In the genomic region with DNA sequence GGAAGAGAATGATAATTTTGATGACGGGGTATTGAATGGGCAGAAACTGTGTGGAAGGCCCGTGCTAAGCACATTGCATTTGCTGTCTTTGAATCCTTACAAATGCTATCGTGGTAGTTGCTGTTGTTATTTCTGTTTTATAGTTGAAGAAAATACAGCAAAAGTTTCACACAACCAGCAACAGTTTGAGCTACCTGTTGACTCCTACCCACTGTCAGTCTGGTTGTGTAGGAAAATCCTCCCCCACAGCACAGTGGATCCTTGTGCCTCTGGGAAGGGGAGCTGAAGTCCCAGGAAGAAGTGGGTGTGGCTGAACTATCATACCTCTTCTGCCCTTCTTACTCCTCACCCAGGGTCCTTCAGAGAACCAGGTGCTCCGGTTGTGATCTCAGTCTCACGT, we compare ENCODE assay signal across 30 cellular contexts. TPM values are rescaled to one million over a fixed set of nuclear protein-coding genes. Genes with fewer than 3 reads are reported as not detected.
DNase-seq lines count a peak whose midpoint lies in the region; ATAC-seq and TF ChIP-seq lines count a peak whose summit lies in the region.
"Had no signal": no experiment of that assay in that cellular context is flagged by ENCODE, and none has a peak within 500 bp of the region (broad histone marks: within the 10 kb centered on the region; RNA-seq: fewer than 3 reads in every experiment).

No MANE protein-coding gene starts in this region.

- 75 to 87% (median 77%) methylated on average over 5 of the region's 5 CpGs for WGBS in psoas muscle, 3 donors

- TF ChIP-seq CTCF in cardiac muscle cell (IDR thresholded peaks at IDR 0.05; ENCODE audit: low read depth, low read length) (no peak), coronary artery (IDR thresholded peaks at IDR 0.05) (no peak), psoas muscle (IDR thresholded peaks at IDR 0.05) (no peak), upper lobe of right lung (IDR thresholded peaks at IDR 0.05) (no peak)

- H3K27me3 ChIP-seq in cardiac muscle cell: no peaks in the 10 kb centered on the region
- no peaks in the 10 kb centered on the region for H3K27me3 ChIP-seq in psoas muscle (ENCODE audit: insufficient read depth in 3 of 3, low read length in 2 of 3)
- no peaks in the 10 kb centered on the region for H3K27me3 ChIP-seq in upper lobe of right lung
- H3K27me3 ChIP-seq: BLaER1, MG63, Peyer's patch had no signal

- H3K27ac ChIP-seq in cardiac muscle cell: peak overlapping the region; percentile 78
- peak overlapping the region; percentile 4 to 59 for H3K27ac ChIP-seq in coronary artery
- H3K27ac ChIP-seq in psoas muscle: peak overlapping the region; percentile 27
- no peak overlapping the region for H3K27ac ChIP-seq in upper lobe of right lung
- H3K27ac ChIP-seq: 22Rv1, BLaER1, GM23248, HL-60, Peyer's patch had no signal

- intact Hi-C loops in Right ventricle myocardium inferior (cut with DNase I) (no loop called here), psoas muscle (cut with DNase I) (no loop called here), upper lobe of right lung (cut with DNase I) (no loop called here)

- no peak overlapping the region for H3K4me3 ChIP-seq in cardiac muscle cell
- H3K4me3 ChIP-seq in coronary artery: no peak overlapping the region
- H3K4me3 ChIP-seq in psoas muscle: no peak overlapping the region
- no peak overlapping the region for H3K4me3 ChIP-seq in upper lobe of right lung
- H3K4me3 ChIP-seq: BLaER1, GM23248, K562, MG63, Peyer's patch had no signal

- H3K9me3 ChIP-seq in cardiac muscle cell (ENCODE audit: low read depth) (no peaks in the 10 kb centered on the region), psoas muscle (no peaks in the 10 kb centered on the region), upper lobe of right lung (no peaks in the 10 kb centered on the region)
- H3K9me3 ChIP-seq: BLaER1, Caco-2, MG63, Peyer's patch had no signal

- H3K4me1 ChIP-seq in cardiac muscle cell (ENCODE audit: low read depth): peaks cover 84% of the 10 kb centered on the region
- peaks cover 83% of the 10 kb centered on the region for H3K4me1 ChIP-seq in psoas muscle
- peaks cover 18% of the 10 kb centered on the region for H3K4me1 ChIP-seq in upper lobe of right lung

- ATAC-seq in Right ventricle myocardium inferior: no peak
- ATAC-seq in psoas muscle: no peak
- ATAC-seq in upper lobe of right lung: no peak
- ATAC-seq in GM19023 (IDR thresholded peaks at IDR 0.05; ENCODE audit: unreplicated experiment): no peak
- ATAC-seq in GM19463 (IDR thresholded peaks at IDR 0.05; ENCODE audit: unreplicated experiment): no peak
- ATAC-seq: HepG2, K562 had no signal

- H3K36me3 ChIP-seq in cardiac muscle cell (peaks cover 6% of the 10 kb centered on the region), psoas muscle (ENCODE audit: insufficient read depth in 1 of 2, low read depth in 1 of 2) (peaks cover 0 to 43% of the 10 kb centered on the region in 2 donors), upper lobe of right lung (no peaks in the 10 kb centered on the region)
- H3K36me3 ChIP-seq: BLaER1, MG63, Peyer's patch had no signal

- DNase-seq in cardiac muscle cell (ENCODE audit: low read depth in 1 of 2, low spot score in 1 of 2): no peak
- DNase-seq in Right ventricle myocardium inferior (ENCODE audit: missing footprints): no peak
- no peak for DNase-seq in coronary artery (ENCODE audit: low spot score)
- DNase-seq in psoas muscle: no peak
- DNase-seq in upper lobe of right lung: peak; percentile 7
- no peak for DNase-seq in NCI-H2107 (lab: John Stamatoyannopoulos, UW)
- DNase-seq: ACHN; Caco-2; CD4-positive, alpha-beta T cell; DMS 273 treated with DMSO at 0.1 percent for 48 hours; DMS79 treated with DMSO at 0.1 percent for 48 hours; GM23248; H9; MG63; NCI-H1436; NCI-H187 treated with DMSO at 0.1 percent for 48 hours; NCI-H226; NCI-H510A treated with DMSO at 0.1 percent for 48 hours; NCI-H748 treated with DMSO at 0.1 percent for 48 hours; Peyer's patch had no signal

RNA-seq across cellular contexts. Expression of a gene that starts 29.4 kb away (rescaled TPM):
- total RNA-seq in cardiac muscle cell (68.6 and 92.6 TPM in 2 replicates), Right ventricle myocardium inferior (396 TPM), psoas muscle (100 to 1,000 TPM; 107 to 166 (median 123) TPM), upper lobe of right lung (79.4 TPM)
- polyA plus RNA-seq in cardiac muscle cell (66.5 and 105 TPM in 2 replicates), psoas muscle (10 to 100 TPM; 43.8 to 88.9 (median 62.7) TPM)

RNA-seq across cellular contexts. Expression of a gene that starts 48.2 kb away (rescaled TPM):
- total RNA-seq in cardiac muscle cell: 4.8 and 5.1 TPM in 2 replicates
- polyA plus RNA-seq in cardiac muscle cell: 2.9 and 4.9 TPM in 2 replicates
- total RNA-seq in Right ventricle myocardium inferior: not detected
- 1 to 10 TPM; 1.4 to 3.1 (median 1.7) TPM for total RNA-seq in psoas muscle
- polyA plus RNA-seq in psoas muscle: under 1 TPM; 0.04 to 0.80 (median 0.68) TPM
- total RNA-seq in upper lobe of right lung: not detected
- total RNA-seq: Caco-2, GM23248, H9, HepG2, HT-29, K562, LHCN-M2, Peyer's patch, SK-MEL-5 had no signal
- polyA plus RNA-seq: HepG2 had no signal

RNA-seq across cellular contexts. Expression of a gene that starts 56.6 kb away (rescaled TPM):
- total RNA-seq in cardiac muscle cell (0.95 and 6.3 TPM in 2 replicates), Right ventricle myocardium inferior (1.4 TPM), psoas muscle (1 to 10 TPM; 1.2 to 4.5 (median 2.3) TPM), upper lobe of right lung (66.4 TPM)
- polyA plus RNA-seq in cardiac muscle cell (1.8 and 7.0 TPM in 2 replicates), psoas muscle (1 to 10 TPM in 1 of 3 donors, under 1 TPM in 2; 0.35 to 3.5 (median 0.37) TPM)
- total RNA-seq: HT-29, K562 had no signal
- polyA plus RNA-seq: K562 had no signal
